29 cellular contexts compared by ENCODE assay signal in the genomic region with DNA sequence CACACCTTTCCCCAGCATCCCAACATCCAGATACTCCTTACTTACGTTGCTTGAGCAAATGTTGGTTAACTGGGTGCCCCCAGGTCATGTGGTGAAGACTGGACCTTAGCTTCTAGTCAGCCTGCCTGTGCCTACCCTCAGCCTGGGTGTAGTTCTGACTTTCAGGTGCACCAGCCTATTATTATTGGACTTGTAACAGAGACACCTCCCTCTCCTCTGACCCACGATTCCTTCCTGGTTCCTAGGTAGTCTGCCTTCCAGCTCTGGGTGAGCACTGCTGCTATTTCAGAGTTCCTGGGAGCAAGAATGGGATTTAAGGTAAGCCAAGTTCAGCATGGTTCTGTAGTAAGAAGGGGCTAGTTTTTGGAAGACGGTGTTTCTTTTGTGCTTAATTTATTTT.
"Had no signal": no experiment of that assay in that cellular context is flagged by ENCODE, and none has a peak within 500 bp of the region (broad histone marks: within the 10 kb centered on the region; RNA-seq: fewer than 3 reads in every experiment).

No MANE protein-coding gene starts in this region.

- ATAC-seq: activated naive CD4-positive, alpha-beta T cell treated with anti-CD3 and anti-CD28 coated beads, Interleukin-2, amount 50 U/mL, for 72 hours; activated naive CD8-positive, alpha-beta T cell treated with anti-CD3 and anti-CD28 coated beads, Interleukin-2, amount 50 U/mL, for 24 hours; activated T-cell treated with anti-CD3 and anti-CD28 coated beads, Interleukin-2, amount 50 U/mL, for 4 hours; Right ventricle myocardium inferior; T-cell had no signal

- H3K36me3 ChIP-seq: brain microvascular endothelial cell, cardiac muscle cell had no signal

- DNase-seq: activated CD4-positive, alpha-beta memory T cell treated with anti-CD3 and anti-CD28 coated beads for 36 hours; activated CD4-positive, alpha-beta T cell treated with anti-CD3 and anti-CD28 coated beads, Interleukin-2, amount 10 ng/mL, durations not matched to agents 7 days and 5 days; activated CD4-positive, CD25-positive, alpha-beta regulatory T cell; activated CD8-positive, alpha-beta memory T cell treated with anti-CD3 and anti-CD28 coated beads for 24 hours; activated effector memory CD4-positive, alpha-beta T cell treated with anti-CD3 and anti-CD28 coated beads, Interleukin-2, amount 50 U/mL, for 16 hours; activated naive CD4-positive, alpha-beta T cell treated with Interleukin-2 at 50 U/mL for 16 hours; activated naive CD8-positive, alpha-beta T cell treated with anti-CD3 and anti-CD28 coated beads, Interleukin-2, amount 50 U/mL, for 24 hours; activated T-cell treated with anti-CD3 and anti-CD28 coated beads, Interleukin-2, amount 50 U/mL, for 4 hours; amniotic stem cell; brain microvascular endothelial cell; Kasumi-1; KBM-7; NCI-H1092; NCI-H1417; NCI-H1930; NCI-H2171 treated with DMSO at 0.1 percent for 48 hours; NCI-H345; NCI-H510A; NCI-H526 treated with DMSO at 0.1 percent for 48 hours; NCI-H82; RPMI8226; T-cell; T-helper 2 cell; T1000 had no signal

- H3K4me3 ChIP-seq: cardiac muscle cell, SK-N-MC had no signal

- H3K9me3 Mint-ChIP-seq: activated CD4-positive, alpha-beta memory T cell treated with anti-CD3 and anti-CD28 coated beads for 36 hours; activated CD4-positive, alpha-beta T cell treated with anti-CD3 and anti-CD28 coated beads, Interleukin-2, amount 10 ng/mL, durations not matched to agents 7 days and 5 days; activated naive CD4-positive, alpha-beta T cell treated with anti-CD3 and anti-CD28 coated beads, Interleukin-2, amount 50 U/mL, for 72 hours; activated naive CD8-positive, alpha-beta T cell treated with anti-CD3 and anti-CD28 coated beads, Interleukin-2, amount 50 U/mL, for 24 hours; activated T-cell treated with anti-CD3 and anti-CD28 coated beads, Interleukin-2, amount 50 U/mL, for 4 hours; T-cell had no signal

- H3K36me3 Mint-ChIP-seq: activated CD4-positive, alpha-beta memory T cell treated with anti-CD3 and anti-CD28 coated beads for 36 hours; activated naive CD4-positive, alpha-beta T cell treated with anti-CD3 and anti-CD28 coated beads, Interleukin-2, amount 50 U/mL, for 72 hours; T-cell had no signal

- H3K4me1 Mint-ChIP-seq: activated CD4-positive, alpha-beta T cell treated with anti-CD3 and anti-CD28 coated beads, Interleukin-2, amount 10 ng/mL, durations not matched to agents 7 days and 5 days; activated naive CD8-positive, alpha-beta T cell treated with anti-CD3 and anti-CD28 coated beads, Interleukin-2, amount 50 U/mL, for 24 hours; T-cell had no signal

- H3K27ac ChIP-seq: brain microvascular endothelial cell, cardiac muscle cell, SK-N-MC, VCaP had no signal

- H3K27ac Mint-ChIP-seq: activated CD4-positive, alpha-beta memory T cell treated with anti-CD3 and anti-CD28 coated beads for 36 hours; activated CD4-positive, alpha-beta T cell treated with anti-CD3 and anti-CD28 coated beads, Interleukin-2, amount 10 ng/mL, durations not matched to agents 7 days and 5 days; activated naive CD4-positive, alpha-beta T cell treated with anti-CD3 and anti-CD28 coated beads, Interleukin-2, amount 50 U/mL, for 72 hours; activated naive CD8-positive, alpha-beta T cell treated with anti-CD3 and anti-CD28 coated beads, Interleukin-2, amount 50 U/mL, for 24 hours; T-cell had no signal

- H3K27me3 ChIP-seq: brain microvascular endothelial cell had no signal

- H3K4me3 Mint-ChIP-seq: activated CD4-positive, alpha-beta memory T cell treated with anti-CD3 and anti-CD28 coated beads for 36 hours; activated CD4-positive, alpha-beta T cell treated with anti-CD3 and anti-CD28 coated beads, Interleukin-2, amount 10 ng/mL, durations not matched to agents 7 days and 5 days; activated naive CD8-positive, alpha-beta T cell treated with anti-CD3 and anti-CD28 coated beads, Interleukin-2, amount 50 U/mL, for 24 hours; activated T-cell treated with anti-CD3 and anti-CD28 coated beads, Interleukin-2, amount 50 U/mL, for 4 hours; T-cell had no signal

- H3K27me3 Mint-ChIP-seq: activated CD4-positive, alpha-beta T cell treated with anti-CD3 and anti-CD28 coated beads, Interleukin-2, amount 10 ng/mL, durations not matched to agents 7 days and 5 days; activated naive CD8-positive, alpha-beta T cell treated with anti-CD3 and anti-CD28 coated beads, Interleukin-2, amount 50 U/mL, for 24 hours had no signal
